Comparison of ENCODE assay signal across 8 cellular contexts in genomic region chrX:30875957-30876356, GRCh38. TPM values are rescaled to one million over a fixed set of nuclear protein-coding genes. Genes with fewer than 3 reads are reported as not detected.
DNase-seq lines count a peak whose midpoint lies in the region; ATAC-seq, FAIRE-seq and TF ChIP-seq lines count a peak whose summit lies in the region.
"Had no signal": no experiment of that assay in that cellular context is flagged by ENCODE, and none has a peak within 500 bp of the region (broad histone marks: within the 10 kb centered on the region; RNA-seq: fewer than 3 reads in every experiment).

No MANE protein-coding gene starts in this region.

- CTCF ChIA-PET in BJ (lab: Yijun Ruan, JAX) (no interaction called here), IMR-90 (lab: Yijun Ruan, JAX) (interaction anchor here (1.5 kb wide), 1 partner anchor 11 kb away, joined by 4 read pairs; no protein-coding TSS in a partner anchor), endothelial cell of umbilical vein (lab: Charles Lee) (no interaction called here)

- H4K20me1 ChIP-seq in IMR-90 (ENCODE audit: insufficient read depth, low read length) = no peaks in the 10 kb centered on the region
- H4K20me1 ChIP-seq in endothelial cell of umbilical vein (replicated peaks; ENCODE audit: control insufficient read depth, extremely low read depth, insufficient read depth, low read length) = no peaks in the 10 kb centered on the region

- H4K5ac ChIP-seq in IMR-90 (ENCODE audit: low read depth, low read length) = no peak overlapping the region

- BruUV-seq in IMR-90 (replicated peaks; lab: Mats Ljungman, UMichigan) (no TSS peak), endothelial cell of umbilical vein (replicated peaks; lab: Mats Ljungman, UMichigan) (no TSS peak)

- peak overlapping the region; percentile 52; the same call in 1 of the 2 replicates for H3K4me2 ChIP-seq in IMR-90 (ENCODE audit: low read depth, low read length)
- H3K4me2 ChIP-seq in endothelial cell of umbilical vein (ENCODE audit: insufficient read depth, low read length) = no peak overlapping the region

- H2BK120ac ChIP-seq in IMR-90 (ENCODE audit: low read depth, low read length) = no peak overlapping the region

- H3K4me3 ChIP-seq in BJ (ENCODE audit: low read depth, low read length) (no peak overlapping the region), IMR-90 (ENCODE audit: insufficient read depth, low read depth, low read length) (no peak overlapping the region), endothelial cell of umbilical vein (replicated peaks in 1 of 3; ENCODE audit: insufficient read depth in 1 of 3, low read depth in 1 of 3, low read length in 3 of 3) (no peak overlapping the region), pancreas (no peak overlapping the region)

- H3K18ac ChIP-seq in IMR-90 (ENCODE audit: low read depth, low read length) = no peak overlapping the region

- H3K36me3 ChIP-seq in BJ (ENCODE audit: control insufficient read depth, insufficient read depth, low read length) = no peaks in the 10 kb centered on the region
- no peaks in the 10 kb centered on the region for H3K36me3 ChIP-seq in IMR-90 (ENCODE audit: control insufficient read depth, insufficient read depth, low read length)
- no peaks in the 10 kb centered on the region for H3K36me3 ChIP-seq in endothelial cell of umbilical vein (ENCODE audit: control insufficient read depth in 2 of 2, extremely low read depth in 1 of 2, insufficient read depth in 2 of 2, low read length in 2 of 2)
- H3K36me3 ChIP-seq in pancreas = no peaks in the 10 kb centered on the region

- H3K27me3 ChIP-seq in BJ (ENCODE audit: control insufficient read depth, insufficient read depth, low read length) = no peaks in the 10 kb centered on the region
- no peaks in the 10 kb centered on the region for H3K27me3 ChIP-seq in IMR-90 (ENCODE audit: control insufficient read depth, insufficient read depth, low read length)
- H3K27me3 ChIP-seq in endothelial cell of umbilical vein (ENCODE audit: control insufficient read depth in 2 of 2, insufficient read depth in 2 of 2, low read length in 2 of 2) = no peaks in the 10 kb centered on the region
- H3K27me3 ChIP-seq in pancreas = no peaks in the 10 kb centered on the region

- peaks cover 5% of the 10 kb centered on the region for H3K79me2 ChIP-seq in endothelial cell of umbilical vein (ENCODE audit: control insufficient read depth, insufficient read depth, low read length)

- no peak overlapping the region for H3K14ac ChIP-seq in IMR-90 (replicated peaks; ENCODE audit: low read depth, low read length)

- TF ChIP-seq CTCF in BJ (IDR thresholded peaks at IDR 0.05; ENCODE audit: insufficient read depth, low read depth, low read length) (no peak), IMR-90 (conservative IDR thresholded peaks at IDR 0.05; ENCODE audit: low read depth, low read length) (no peak), endothelial cell of umbilical vein (IDR thresholded peaks at IDR 0.05; ENCODE audit: extremely low read depth in 1 of 2, insufficient read depth in 1 of 2, low read depth in 1 of 2, low read length in 2 of 2) (no peak), pancreas (IDR thresholded peaks at IDR 0.05) (no peak)

- no peak for FAIRE-seq in endothelial cell of umbilical vein (lab: Jason Lieb, UNC)
- peak; percentile 57 for FAIRE-seq in pancreas (lab: Jason Lieb, UNC)
- FAIRE-seq in HTR-8/SVneo (lab: Jason Lieb, UNC) = no peak

- H3K56ac ChIP-seq in IMR-90 (ENCODE audit: extremely low read depth, insufficient read depth, low read length) = no peak overlapping the region

- peak; percentile 66 for ATAC-seq in IMR-90 (ENCODE audit: low read depth)
- no peak for ATAC-seq in pancreas
- ATAC-seq in GM19351 (IDR thresholded peaks at IDR 0.05; ENCODE audit: unreplicated experiment) = no peak

- H3K9me1 ChIP-seq in IMR-90 (ENCODE audit: insufficient read depth, low read length) = no peaks in the 10 kb centered on the region
- no peaks in the 10 kb centered on the region for H3K9me1 ChIP-seq in endothelial cell of umbilical vein (replicated peaks; ENCODE audit: control insufficient read depth, extremely low read depth, insufficient read depth, low read length)

- H2BK15ac ChIP-seq in IMR-90 (ENCODE audit: low read depth, low read length) = no peak overlapping the region

- H3K9me3 ChIP-seq in IMR-90 (ENCODE audit: control insufficient read depth, insufficient read depth, low read length) (no peaks in the 10 kb centered on the region), endothelial cell of umbilical vein (replicated peaks; ENCODE audit: control insufficient read depth, insufficient read depth, low read length) (no peaks in the 10 kb centered on the region), pancreas (no peaks in the 10 kb centered on the region)

- WGBS in IMR-90 (ENCODE audit: extremely low coverage in 2 of 2, insufficient read length in 1 of 2), 2 experiments = no CpG with 5 or more reads among the region's 3 CpGs
- 73 to 77% methylated on average over 3 of the region's 3 CpGs for WGBS in pancreas, 2 donors

- TF ChIP-seq RAD21 in IMR-90 (IDR thresholded peaks at IDR 0.05; ENCODE audit: low read length) = no peak

- H3K4ac ChIP-seq in IMR-90 (ENCODE audit: low read depth, low read length) = no peak overlapping the region

- no peak overlapping the region for H2AK5ac ChIP-seq in IMR-90 (ENCODE audit: low read depth, low read length)

- in situ Hi-C loops in IMR-90 (cut with MboI; ENCODE audit: low sequenced_read_pairs) = no loop called here

- H3K23ac ChIP-seq in IMR-90 (ENCODE audit: low read depth, low read length) = no peak overlapping the region

- peak overlapping the region; percentile 64 for H2BK5ac ChIP-seq in IMR-90 (ENCODE audit: low read depth, low read length, poor library complexity, severe bottlenecking)

- H3K4me1 ChIP-seq in IMR-90 (ENCODE audit: control insufficient read depth, insufficient read depth, low read length) (no peaks in the 10 kb centered on the region; the same call in 1 of the 2 replicates), endothelial cell of umbilical vein (ENCODE audit: control insufficient read depth, extremely low read depth, insufficient read depth, low read length) (peaks cover 6% of the 10 kb centered on the region), pancreas (peaks cover 0 to 2% (median 0%) of the 10 kb centered on the region in 3 donors)

- peaks cover 0 to 11% of the 10 kb centered on the region in 2 experiments; a peak in 3 of 4 replicates for H3K79me1 ChIP-seq in IMR-90 (ENCODE audit: low read depth in 1 of 2, low read length in 2 of 2)

- H2AFZ ChIP-seq in IMR-90 (replicated peaks; ENCODE audit: low read length, poor library complexity) (no peak overlapping the region), endothelial cell of umbilical vein (ENCODE audit: low read depth, low read length) (no peak overlapping the region)

- DNase-seq in BJ (ENCODE audit: low read depth) (peak; percentile 25), IMR-90 (peak; percentile 87), endothelial cell of umbilical vein (ENCODE audit: low read depth, low spot score) (peak; percentile 3), pancreas (no peak), HTR-8/SVneo (ENCODE audit: insufficient read length, low spot score) (no peak), germinal center (ENCODE audit: low spot score) (no peak)
- DNase-seq: NCI-H1930 had no signal

- H2AK9ac ChIP-seq in IMR-90 (replicated peaks; ENCODE audit: low read depth, low read length, poor library complexity) = no peak overlapping the region

- H4K8ac ChIP-seq in IMR-90 (ENCODE audit: low read depth in 2 of 2, low read length in 2 of 2) = no peak overlapping the region; a peak in 1 of 4 replicates

- H2BK20ac ChIP-seq in IMR-90 (ENCODE audit: low read depth, low read length) = no peak overlapping the region

- intact Hi-C loops in IMR-90 (cut with micrococcal nuclease) (no loop called here), endothelial cell of umbilical vein (cut with micrococcal nuclease) (no loop called here), pancreas (cut with DNase I) (no loop called here)

- dilution Hi-C loops in IMR-90 (cut with HindIII; ENCODE audit: low sequenced_read_pairs, unreplicated experiment) = no loop called here
- dilution Hi-C loops in endothelial cell of umbilical vein (cut with MboI; ENCODE audit: extremely low pct_ligation_motif_present, low sequenced_read_pairs) = no loop called here

- POLR2A ChIA-PET in BJ (lab: Charles Lee) = no interaction called here
- POLR2A ChIA-PET in IMR-90 (lab: Charles Lee; ENCODE audit: unreplicated experiment) = no interaction called here
- POLR2A ChIA-PET in endothelial cell of umbilical vein (lab: Charles Lee) = no interaction called here

- no peak overlapping the region for H4K91ac ChIP-seq in IMR-90 (ENCODE audit: insufficient read depth, low read depth, low read length)

- no peak overlapping the region for H3K27ac ChIP-seq in IMR-90 (ENCODE audit: insufficient read depth, low read length)
- no peak overlapping the region for H3K27ac ChIP-seq in endothelial cell of umbilical vein (ENCODE audit: insufficient read depth, low read depth, low read length)
- H3K27ac ChIP-seq in pancreas = no peak overlapping the region

- no peak overlapping the region for H3K9ac ChIP-seq in IMR-90 (ENCODE audit: low read depth, low read length)
- no peak overlapping the region for H3K9ac ChIP-seq in endothelial cell of umbilical vein (replicated peaks; ENCODE audit: extremely low read depth, insufficient read depth, low read length)

- TF ChIP-seq POLR2A in IMR-90 (IDR thresholded peaks at IDR 0.05; ENCODE audit: low read depth, low read length) = no peak
- no peak for TF ChIP-seq POLR2A in endothelial cell of umbilical vein (IDR thresholded peaks at IDR 0.05; ENCODE audit: low read depth, low read length)

TF ChIP-seq in IMR-90, 13 proteins besides CTCF, POLR2A, EP300 and RAD21 (continues in another document):
- no peak for TF ChIP-seq SMC3 (IDR thresholded peaks at IDR 0.05; ENCODE audit: low read depth, low read length)

TF ChIP-seq in endothelial cell of umbilical vein, 7 proteins besides CTCF, POLR2A, EP300 and RAD21 (continues in another document):
- TF ChIP-seq MYC (IDR thresholded peaks at IDR 0.05; ENCODE audit: low read depth, low read length) = no peak

RNA-seq across cellular contexts. Expression of gene TAB3, which starts 13.1 kb away (rescaled TPM):
- polyA plus RNA-seq in BJ (2011; rRNA removed) (8.6 and 13.5 TPM in 2 replicates), IMR-90 (2012; rRNA removed) (6.0 and 6.4 TPM in 2 replicates), endothelial cell of umbilical vein (10.6 and 11.5 TPM in 2 replicates), pancreas (10 to 100 TPM; 10.2 to 14.9 TPM)
- 7.4 and 10.0 TPM in 2 replicates for polyA minus RNA-seq in BJ (2011; rRNA and poly(A)+ RNA removed)
- total RNA-seq in IMR-90 (2012; rRNA removed) (4.7 and 6.1 TPM in 2 replicates), endothelial cell of umbilical vein (11.7 and 12.0 TPM in 2 replicates), pancreas (10 to 100 TPM; 10.3 to 17.3 (median 13.7) TPM)
- polyA plus RNA-seq in IMR-90 (2012; cell fraction: cytosol; rRNA removed) = 2.3 and 3.2 TPM in 2 replicates
- polyA plus RNA-seq in IMR-90 (2012; cell fraction: nucleus; rRNA removed; ENCODE audit: low replicate concordance) = 4.3 and 21.7 TPM in 2 replicates
- polyA plus RNA-seq in endothelial cell of umbilical vein (2011; cell fraction: cytosol; rRNA removed) = 7.2 and 8.5 TPM in 2 replicates
- polyA plus RNA-seq in endothelial cell of umbilical vein (2011; cell fraction: nucleus; rRNA removed) = 20.5 and 27.3 TPM in 2 replicates
- polyA plus RNA-seq in endothelial cell of umbilical vein (2012) = 11.3 and 14.7 TPM in 2 replicates
- 19.9 and 21.9 TPM in 2 replicates for polyA minus RNA-seq in endothelial cell of umbilical vein
- polyA minus RNA-seq in endothelial cell of umbilical vein (2011; cell fraction: cytosol; rRNA and poly(A)+ RNA removed) = 16.9 TPM
- 17.6 and 23.6 TPM in 2 replicates for polyA minus RNA-seq in endothelial cell of umbilical vein (2011; cell fraction: nucleus; rRNA and poly(A)+ RNA removed)

Comparison
In these comparisons a context has a peak if more than half of its experiments do, and no peak if none do; other contexts are left out.
1. DNase-seq: peak in BJ (single experiment), IMR-90 (single experiment) and endothelial cell of umbilical vein (single experiment); none in pancreas (0 of 6), HTR-8/SVneo (single experiment) and germinal center (single experiment).